Comparison of ENCODE assay signal across 21 cellular contexts in genomic region chr5:32229586-32229985, GRCh38.
"Had no signal": no experiment of that assay in that cellular context is flagged by ENCODE, and none has a peak within 500 bp of the region (broad histone marks: within the 10 kb centered on the region; RNA-seq: fewer than 3 reads in every experiment).

No MANE protein-coding gene starts in this region.

- H3K27ac Mint-ChIP-seq: activated naive CD8-positive, alpha-beta T cell; T-helper 1 cell treated with Interleukin-12 subunit alpha and Interleukin-12 subunit beta and Interleukin-4 antibody, amounts not matched to agents 30 μg/mL and 1 μg/mL, for 36 hours had no signal

- H3K27ac ChIP-seq: adrenal gland, ascending aorta, brain microvascular endothelial cell, lower lobe of right lung, tibial artery had no signal

- H3K27me3 Mint-ChIP-seq: activated naive CD8-positive, alpha-beta T cell; dendritic cell treated with granulocyte-macrophage colony-stimulating factor and Interleukin-4, amounts not matched to agents 40 ng/mL and 50 ng/mL, for 4 days; natural killer cell treated with Interleukin-12 subunit alpha and Interleukin-12 subunit beta and Interleukin-15 and Interleukin-18, amount 100 ng/mL, for 72 hours; progenitor cell of endocrine pancreas; stimulated activated naive CD8-positive, alpha-beta T cell treated with anti-CD3 and anti-CD28 coated beads, Interleukin-15, amount 100 ng/mL, for 72 hours had no signal

- H3K36me3 Mint-ChIP-seq: natural killer cell treated with Interleukin-12 subunit alpha and Interleukin-12 subunit beta and Interleukin-15 and Interleukin-18, amount 100 ng/mL, for 72 hours had no signal

- H3K4me3 ChIP-seq: adrenal gland, ascending aorta, lower lobe of right lung, tibial artery had no signal

- H3K9me3 Mint-ChIP-seq: dendritic cell treated with granulocyte-macrophage colony-stimulating factor and Interleukin-4, amounts not matched to agents 40 ng/mL and 50 ng/mL, for 4 days; natural killer cell treated with Interleukin-12 subunit alpha and Interleukin-12 subunit beta and Interleukin-15 and Interleukin-18, amount 100 ng/mL, for 72 hours; stimulated activated naive CD8-positive, alpha-beta T cell treated with anti-CD3 and anti-CD28 coated beads, Interleukin-15, amount 100 ng/mL, for 72 hours; T-helper 1 cell treated with Interleukin-12 subunit alpha and Interleukin-12 subunit beta and Interleukin-4 antibody, amounts not matched to agents 30 μg/mL and 1 μg/mL, for 36 hours had no signal

- H3K9me3 ChIP-seq: adrenal gland, ascending aorta, lower lobe of right lung, tibial artery had no signal

- H3K27me3 ChIP-seq: adrenal gland, ascending aorta, brain microvascular endothelial cell, tibial artery had no signal

- H3K4me3 Mint-ChIP-seq: activated naive CD8-positive, alpha-beta T cell; dendritic cell treated with granulocyte-macrophage colony-stimulating factor and Interleukin-4, amounts not matched to agents 40 ng/mL and 50 ng/mL, for 4 days; natural killer cell treated with Interleukin-12 subunit alpha and Interleukin-12 subunit beta and Interleukin-15 and Interleukin-18, amount 100 ng/mL, for 72 hours; T-helper 1 cell treated with Interleukin-12 subunit alpha and Interleukin-12 subunit beta and Interleukin-4 antibody, amounts not matched to agents 30 μg/mL and 1 μg/mL, for 36 hours had no signal

- ATAC-seq: esophagus mucosa; lower lobe of right lung; natural killer cell treated with Interleukin-12 subunit alpha and Interleukin-12 subunit beta and Interleukin-15 and Interleukin-18, amount 100 ng/mL, for 72 hours; stimulated activated naive CD8-positive, alpha-beta T cell treated with anti-CD3 and anti-CD28 coated beads, Interleukin-15, amount 100 ng/mL, for 72 hours had no signal

- DNase-seq: activated CD4-positive, alpha-beta T cell treated with anti-CD3 and anti-CD28 coated beads for 4 hours; activated CD4-positive, CD25-positive, alpha-beta regulatory T cell; activated T-cell treated with anti-CD3 and anti-CD28 coated beads, Interleukin-2, amount 50 U/mL, for 1 hour; adrenal gland; brain microvascular endothelial cell; caudate nucleus; effector CD8-positive, alpha-beta T cell; head of caudate nucleus; lower lobe of right lung; stimulated activated CD4-positive, alpha-beta T cell treated with anti-CD3 and anti-CD28 coated beads, Interleukin-12 subunit alpha, Interleukin-12 subunit beta, amount 100 ng/mL, for 4 hours; stimulated activated CD4-positive, alpha-beta T cell treated with anti-CD3 and anti-CD28 coated beads, Interleukin-4, amount 100 ng/mL, for 4 hours; stimulated activated naive CD8-positive, alpha-beta T cell treated with anti-CD3 and anti-CD28 coated beads, Interleukin-15, amount 100 ng/mL, for 72 hours; T1000; tibial artery had no signal
